In the genomic region with DNA sequence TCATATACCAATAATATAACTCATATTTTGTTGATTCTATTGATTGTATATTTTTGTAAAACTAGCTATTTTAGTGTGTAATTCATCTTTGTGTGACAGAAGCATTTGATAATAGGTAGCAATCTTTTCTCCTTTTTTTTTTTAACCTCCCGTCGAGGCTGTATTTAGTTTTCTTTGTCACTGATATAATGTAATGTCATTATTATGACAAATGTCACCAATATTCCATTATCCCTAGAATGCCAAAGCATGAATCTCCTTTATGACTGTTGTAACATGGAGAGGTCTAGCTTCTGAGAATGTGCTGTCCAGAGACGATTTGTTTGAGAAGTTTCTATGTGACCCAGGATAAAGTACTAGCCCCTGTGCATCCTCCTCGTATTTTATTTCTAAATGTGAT, we compare ENCODE assay signal across 30 cellular contexts.
"Had no signal": no experiment of that assay in that cellular context is flagged by ENCODE, and none has a peak within 500 bp of the region (broad histone marks: within the 10 kb centered on the region; RNA-seq: fewer than 3 reads in every experiment).

No MANE protein-coding gene starts in this region.

- H3K4me1 ChIP-seq: adrenal gland, ascending aorta, body of pancreas, breast epithelium had no signal

- DNase-seq: activated effector memory CD4-positive, alpha-beta T cell treated with anti-CD3 and anti-CD28 coated beads, Interleukin-2, amount 50 U/mL, for 16 hours; activated effector memory CD4-positive, alpha-beta T cell treated with Interleukin-2 at 50 U/mL for 16 hours; activated gamma-delta T cell; activated gamma-delta T cell treated with Interleukin-2 at 50 U/mL for 16 hours; activated naive CD4-positive, alpha-beta T cell; activated naive CD4-positive, alpha-beta T cell treated with anti-CD3 and anti-CD28 coated beads for 36 hours; activated naive CD4-positive, alpha-beta T cell treated with anti-CD3 and anti-CD28 coated beads, Interleukin-2, amount 10 ng/mL, durations not matched to agents 7 days and 5 days; activated naive CD4-positive, alpha-beta T cell treated with anti-CD3 and anti-CD28 coated beads, Interleukin-2, amount 50 U/mL, for 16 hours; activated naive CD4-positive, alpha-beta T cell treated with Interleukin-2 at 50 U/mL for 16 hours; activated naive CD8-positive, alpha-beta T cell treated with anti-CD3 and anti-CD28 coated beads for 36 hours; activated naive CD8-positive, alpha-beta T cell treated with anti-CD3 and anti-CD28 coated beads, Interleukin-2, amount 10 ng/mL, durations not matched to agents 7 days and 5 days; activated naive CD8-positive, alpha-beta T cell treated with anti-CD3 and anti-CD28 coated beads, Interleukin-2, amount 50 U/mL, for 24 hours; activated T-cell treated with anti-CD3 and anti-CD28 coated beads, Interleukin-2, amount 50 U/mL, for 1 hour; activated T-cell treated with anti-CD3 and anti-CD28 coated beads, Interleukin-2, amount 50 U/mL, for 24 hours; activated T-cell treated with anti-CD3 and anti-CD28 coated beads, Interleukin-2, amount 50 U/mL, for 4 hours; activated T-cell treated with anti-CD3 and anti-CD28 coated beads, Interleukin-2, amount 50 U/mL, for 48 hours; activated T-cell treated with anti-CD3 and anti-CD28 coated beads, Interleukin-2, amount 50 U/mL, for 72 hours; adrenal gland; amniotic stem cell; amygdala; anterior cingulate cortex; aorta; body of pancreas; brain microvascular endothelial cell; caudate nucleus; central memory CD4-positive, alpha-beta T cell; cerebellar nuclear complex had no signal

- H3K36me3 ChIP-seq: adrenal gland, ascending aorta, brain microvascular endothelial cell, breast epithelium, cardiac muscle cell had no signal

- H3K27me3 ChIP-seq: adrenal gland, ascending aorta, body of pancreas, brain microvascular endothelial cell, breast epithelium, cardiac muscle cell had no signal

- H3K9me3 ChIP-seq: body of pancreas, breast epithelium had no signal

- H3K27ac ChIP-seq: adrenal gland, ascending aorta, body of pancreas, brain microvascular endothelial cell, breast epithelium, cardiac muscle cell had no signal

- H3K4me3 ChIP-seq: adrenal gland, ascending aorta, body of pancreas, breast epithelium, cardiac muscle cell had no signal
